Comparison of ENCODE assay signal across 8 cellular contexts in genomic region chr22:41543854-41544670, GRCh38. TPM values are rescaled to one million over a fixed set of nuclear protein-coding genes. Genes with fewer than 3 reads are reported as not detected.
DNase-seq lines count a peak whose midpoint lies in the region; ATAC-seq and TF ChIP-seq lines count a peak whose summit lies in the region.

Gene POLR3H, minus strand, starts transcription at chr22:41544470. Its CDS starts 369 bp downstream, at chr22:41544101.

- H3K27me3 ChIP-seq in thymus (ENCODE audit: control insufficient read depth, insufficient read depth), result no peaks in the 10 kb centered on the region

- peak within 1 kb of the TSS; percentile 46 for H3K27ac ChIP-seq in thymus (ENCODE audit: low read depth)

- H3K36me3 Mint-ChIP-seq in activated naive CD8-positive, alpha-beta T cell, result peaks cover 5% of the 10 kb centered on the region
- H3K36me3 Mint-ChIP-seq in glutamatergic neuron (ENCODE audit: unreplicated experiment) (no peaks in the 10 kb centered on the region), osteocyte (ENCODE audit: unreplicated experiment) (peaks cover 3% of the 10 kb centered on the region)

- DNase-seq in GM12864 (ENCODE audit: low read depth) (peak; percentile 94), NCI-H1105 (lab: John Stamatoyannopoulos, UW) (peak; percentile 95), SKM-1 treated with dmso at 0.1 percent for 144 hours (lab: John Stamatoyannopoulos, UW; ENCODE audit: unreplicated experiment) (peak; percentile 95), glutamatergic neuron (peak; percentile 99), osteocyte (ENCODE audit: extremely low spot score, unreplicated experiment) (peak; percentile 99)

- WGBS in thymus, result under 1% methylated on average over 80 of the region's 80 CpGs

- peak within 1 kb of the TSS; percentile 97 for H3K4me3 Mint-ChIP-seq in activated naive CD8-positive, alpha-beta T cell
- H3K4me3 Mint-ChIP-seq in glutamatergic neuron (ENCODE audit: unreplicated experiment) (peak within 1 kb of the TSS; percentile 93), osteocyte (ENCODE audit: unreplicated experiment) (peak within 1 kb of the TSS; percentile 93)

- H3K27ac Mint-ChIP-seq in activated naive CD8-positive, alpha-beta T cell, result peak within 1 kb of the TSS; percentile 96
- peak within 1 kb of the TSS; percentile 67 for H3K27ac Mint-ChIP-seq in glutamatergic neuron (ENCODE audit: unreplicated experiment)
- H3K27ac Mint-ChIP-seq in osteocyte (ENCODE audit: unreplicated experiment), result peak within 1 kb of the TSS; percentile 88

- H3K4me1 Mint-ChIP-seq in activated naive CD8-positive, alpha-beta T cell (ENCODE audit: low read depth), result peaks cover 36% of the 10 kb centered on the region
- H3K4me1 Mint-ChIP-seq in glutamatergic neuron (ENCODE audit: low read depth, unreplicated experiment) (peaks cover 10% of the 10 kb centered on the region), osteocyte (ENCODE audit: unreplicated experiment) (peaks cover 32% of the 10 kb centered on the region)

- peak; percentile 90 for ATAC-seq in HG02623 (IDR thresholded peaks at IDR 0.05; ENCODE audit: unreplicated experiment)

- no peaks in the 10 kb centered on the region for H3K9me3 Mint-ChIP-seq in activated naive CD8-positive, alpha-beta T cell (ENCODE audit: low read depth)
- no peaks in the 10 kb centered on the region for H3K9me3 Mint-ChIP-seq in glutamatergic neuron (ENCODE audit: unreplicated experiment)
- H3K9me3 Mint-ChIP-seq in osteocyte (ENCODE audit: unreplicated experiment), result no peaks in the 10 kb centered on the region

- H3K36me3 ChIP-seq in thymus (ENCODE audit: control insufficient read depth, insufficient read depth), result peaks cover 14% of the 10 kb centered on the region

- no peaks in the 10 kb centered on the region for H3K27me3 Mint-ChIP-seq in activated naive CD8-positive, alpha-beta T cell
- peaks cover 7% of the 10 kb centered on the region for H3K27me3 Mint-ChIP-seq in glutamatergic neuron (ENCODE audit: unreplicated experiment)
- H3K27me3 Mint-ChIP-seq in osteocyte (ENCODE audit: unreplicated experiment), result no peaks in the 10 kb centered on the region

- TF ChIP-seq CTCF in GM12864 (IDR thresholded peaks at IDR 0.05; ENCODE audit: low read depth, low read length, missing control alignments) (peak; percentile 68), glutamatergic neuron (IDR thresholded peaks at IDR 0.05; ENCODE audit: partially characterized antibody, unreplicated experiment) (peak; percentile 46), osteocyte (IDR thresholded peaks at IDR 0.05) (peak; percentile 83)

- H3K4me3 ChIP-seq in GM12864 (ENCODE audit: low read depth, low read length), result peak within 1 kb of the TSS; percentile 93
- peak within 1 kb of the TSS; percentile 67 for H3K4me3 ChIP-seq in thymus (ENCODE audit: low read length)

- peaks cover 13% of the 10 kb centered on the region for H3K4me1 ChIP-seq in thymus (ENCODE audit: control insufficient read depth, insufficient read depth, low read length)

- H3K9me3 ChIP-seq in thymus (ENCODE audit: control insufficient read depth), result no peaks in the 10 kb centered on the region

RNA-seq across cellular contexts. Expression of gene POLR3H, which starts in this region (rescaled TPM):
- 24.6 TPM for total RNA-seq in glutamatergic neuron (ENCODE audit: unreplicated experiment)
- 38.2 and 39.7 TPM in 2 replicates for total RNA-seq in osteocyte
- 14.9 TPM for polyA plus RNA-seq in thymus

Comparison
In these comparisons a context has a peak if more than half of its experiments do, and no peak if none do; other contexts are left out.
1. Peak in every context shown above with its lines: DNase-seq, ATAC-seq, H3K4me3 ChIP-seq and H3K27ac ChIP-seq.